ENCODE assay signal across 21 cellular contexts in the genomic region with DNA sequence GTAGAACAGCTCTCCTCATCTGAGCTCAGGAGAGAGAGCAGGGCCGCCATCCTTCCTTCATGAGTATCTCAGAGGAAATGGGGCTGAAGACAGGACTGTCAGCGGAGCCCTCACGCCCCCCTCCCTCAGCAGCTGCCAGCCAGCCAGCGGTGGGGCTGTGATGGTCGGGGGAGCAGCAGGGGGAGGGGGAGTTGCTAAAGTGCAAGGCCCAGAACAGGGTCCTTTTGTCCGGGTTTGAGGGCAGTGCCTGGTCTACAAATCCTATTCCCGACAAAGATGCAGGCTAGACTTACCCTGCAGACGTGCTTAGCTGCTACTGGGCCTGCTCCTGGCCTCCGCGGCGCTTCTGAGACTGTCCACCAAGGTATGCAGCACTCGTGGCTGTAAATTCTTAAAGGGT.
A peak's percentile ranks its signal among the peaks of the same experiment; 100 is the strongest.
DNase-seq lines count a peak whose midpoint lies in the region; ATAC-seq, FAIRE-seq and TF ChIP-seq lines count a peak whose summit lies in the region.
"Had no signal": no experiment of that assay in that cellular context is flagged by ENCODE, and none has a peak within 500 bp of the region (broad histone marks: within the 10 kb centered on the region; RNA-seq: fewer than 3 reads in every experiment).

No MANE protein-coding gene starts in this region.

- no peaks in the 10 kb centered on the region for H3K79me2 ChIP-seq in H1 (ENCODE audit: control insufficient read depth in 1 of 2, insufficient read depth in 2 of 2, low read length in 2 of 2)

- peaks cover 5% of the 10 kb centered on the region for H3K36me3 Mint-ChIP-seq in nephron progenitor cell (ENCODE audit: low read depth)

- POLR2A ChIA-PET in H1 (lab: Charles Lee; ENCODE audit: partially characterized antibody) = no interaction called here

- no peak overlapping the region for H2BK20ac ChIP-seq in H1 (ENCODE audit: low read length)

- H4K8ac ChIP-seq in H1 (ENCODE audit: extremely low read depth, insufficient read depth, low read length) = no peak overlapping the region

- H3K36me3 ChIP-seq in H1 (ENCODE audit: control insufficient read depth in 2 of 4, insufficient read depth in 4 of 4, low read length in 3 of 4) = no peaks in the 10 kb centered on the region
- H3K36me3 ChIP-seq: HAP-1 had no signal

- no peak overlapping the region for H3K4me3 Mint-ChIP-seq in nephron progenitor cell
- H3K4me3 Mint-ChIP-seq: CD4-positive, alpha-beta T cell; HFFc6 had no signal

- H2BK5ac ChIP-seq in H1 (ENCODE audit: low read depth, low read length) = no peak overlapping the region

- peaks cover 42% of the 10 kb centered on the region for H3K4me1 Mint-ChIP-seq in nephron progenitor cell

- no peak overlapping the region for H3K27ac Mint-ChIP-seq in nephron progenitor cell
- H3K27ac Mint-ChIP-seq: CD4-positive, alpha-beta T cell; HFFc6 had no signal

- no peak overlapping the region for H3K9ac ChIP-seq in H1 (replicated peaks in 1 of 4; ENCODE audit: extremely low read depth in 1 of 4, low read depth in 3 of 4, low read length in 3 of 4)

- H3K9me3 ChIP-seq in H1 (ENCODE audit: insufficient read depth in 2 of 2, low read depth in 1 of 2, low read length in 1 of 2) = peaks cover 5 to 12% of the 10 kb centered on the region in 2 experiments; a peak in 2 of 4 replicates
- H3K9me3 ChIP-seq: HAP-1 had no signal

- H3K4ac ChIP-seq in H1 (replicated peaks; ENCODE audit: insufficient read length, low read depth, low read length) = no peak overlapping the region

- H2BK15ac ChIP-seq in H1 (ENCODE audit: low read length) = no peak overlapping the region

- no peak overlapping the region for H2BK12ac ChIP-seq in H1 (ENCODE audit: low read depth, low read length)

- H3K4me3 ChIP-seq in H1 (ENCODE audit: extremely low read depth in 1 of 4, insufficient read depth in 2 of 4, low read depth in 3 of 4, low read length in 4 of 4) = no peak overlapping the region
- H3K4me3 ChIP-seq: A549, HAP-1 had no signal

- no peaks in the 10 kb centered on the region for H3K79me1 ChIP-seq in H1 (ENCODE audit: low read depth, low read length)

- H3K14ac ChIP-seq in H1 (ENCODE audit: insufficient read length) = no peak overlapping the region

- 0 out of 2 replicates have a peak overlapping the region, but pooled peaks have one; percentile 80 for H2AFZ ChIP-seq in H1 (ENCODE audit: low read length)

- H3K18ac ChIP-seq in H1 (ENCODE audit: extremely low read depth, low read length) = no peak overlapping the region

- no peak overlapping the region for H2BK120ac ChIP-seq in H1 (replicated peaks; ENCODE audit: low read depth, low read length)

- CTCF ChIA-PET in H1 (lab: Charles Lee; ENCODE audit: partially characterized antibody) = no interaction called here

- H3K56ac ChIP-seq in H1 (replicated peaks; ENCODE audit: insufficient read length, low read depth, low read length) = no peak overlapping the region

- no peak for ATAC-seq in GM19455 (IDR thresholded peaks at IDR 0.05; ENCODE audit: unreplicated experiment)
- ATAC-seq: A549 had no signal

- H2AK5ac ChIP-seq in H1 (ENCODE audit: low read depth, low read length) = no peak overlapping the region

- no peak for TF ChIP-seq POLR2A in H1 (IDR thresholded peaks at IDR 0.05; ENCODE audit: control extremely low read depth in 1 of 2, low read depth in 2 of 2, low read length in 2 of 2)

- no peak overlapping the region for H3K23ac ChIP-seq in H1 (ENCODE audit: insufficient read length)

- H3K4me2 ChIP-seq in H1 (ENCODE audit: insufficient read depth in 1 of 2, low read depth in 2 of 2, low read length in 2 of 2) = no peak overlapping the region
- H3K4me2 ChIP-seq: A549 had no signal

- no peak for TF ChIP-seq EP300 in H1 (IDR thresholded peaks at IDR 0.05; ENCODE audit: borderline replicate concordance in 1 of 2, low read depth in 2 of 2, low read length in 2 of 2)

- H4K91ac ChIP-seq in H1 (replicated peaks; ENCODE audit: insufficient read length, low read length) = no peak overlapping the region

- peaks cover 0 to 8% (median 0%) of the 10 kb centered on the region in 4 experiments; a peak in 2 of 7 replicates for H3K4me1 ChIP-seq in H1 (replicated peaks in 1 of 4; ENCODE audit: control insufficient read depth in 3 of 4, insufficient read depth in 4 of 4, low read length in 3 of 4)
- H3K4me1 ChIP-seq: A549, Caco-2, HAP-1 had no signal

- TF ChIP-seq RAD21 in H1 (IDR thresholded peaks at IDR 0.05 in 1 of 2, conservative IDR thresholded peaks at IDR 0.05 in 1 of 2; ENCODE audit: low read depth in 2 of 2, low read length in 2 of 2) = no peak

- H3K27ac ChIP-seq in H1 (ENCODE audit: low read depth, low read length) = no peak overlapping the region
- H3K27ac ChIP-seq: 22Rv1, A549, C4-2B had no signal

- H4K5ac ChIP-seq in H1 (ENCODE audit: insufficient read length, low read depth, low read length) = no peak overlapping the region

- H3K27me3 Mint-ChIP-seq in nephron progenitor cell (ENCODE audit: low read depth, poor library complexity) = peaks cover 4% of the 10 kb centered on the region

- DNase-seq in NCI-H82 (lab: John Stamatoyannopoulos, UW) = peak; percentile 55
- DNase-seq in NCI-H82 treated with DMSO at 0.1 percent for 48 hours (lab: John Stamatoyannopoulos, UW; ENCODE audit: unreplicated experiment) = no peak
- no peak for DNase-seq in H1 (ENCODE audit: low read depth in 1 of 2, low spot score in 2 of 2)
- peak; percentile 27 for DNase-seq in nephron progenitor cell
- DNase-seq in retina = peak; percentile 54
- DNase-seq in stimulated activated naive CD4-positive, alpha-beta T cell treated with Interleukin-2 at 50 U/mL for 16 hours (lab: John Stamatoyannopoulos, UW) = no peak
- DNase-seq in NCI-H1417 (lab: John Stamatoyannopoulos, UW) = no peak
- DNase-seq: AML-193; Caco-2; CD4-positive, alpha-beta T cell; GDM1; GOT3; HFFc6 had no signal

- TF ChIP-seq CTCF in H1 (IDR thresholded peaks at IDR 0.05; ENCODE audit: control extremely low read depth in 1 of 3, insufficient read depth in 1 of 3, low read depth in 1 of 3, low read length in 3 of 3) (no peak), nephron progenitor cell (IDR thresholded peaks at IDR 0.05) (no peak)

- no peaks in the 10 kb centered on the region for H4K20me1 ChIP-seq in H1 (replicated peaks in 1 of 2; ENCODE audit: control insufficient read depth in 1 of 2, insufficient read depth in 2 of 2, low read length in 2 of 2)

- H3K23me2 ChIP-seq in H1 (ENCODE audit: low read depth, low read length) = no peaks in the 10 kb centered on the region

- 81% methylated on average over 12 of the region's 12 CpGs; no CpG with 5 or more reads in 1 of the 2 experiments for WGBS in H1 (ENCODE audit: extremely low coverage in 1 of 2, insufficient coverage in 1 of 2, insufficient read length in 1 of 2, insufficient replicate concordance in 2 of 2, low coverage in 1 of 2, low lambda C conversion rate in 2 of 2, missing lambda C conversion rate in 1 of 2), 2 experiments

- peaks cover 26% of the 10 kb centered on the region for H3K9me3 Mint-ChIP-seq in nephron progenitor cell

- no peaks in the 10 kb centered on the region; a peak in 1 of 7 replicates for H3K27me3 ChIP-seq in H1 (replicated peaks in 1 of 4; ENCODE audit: control insufficient read depth in 3 of 4, extremely low read depth in 1 of 4, insufficient read depth in 3 of 4, low read length in 3 of 4)

- no peak for FAIRE-seq in H1 (lab: Jason Lieb, UNC)
- FAIRE-seq: A549, D721Med, GM12892, GM18507 had no signal

TF ChIP-seq in H1, 55 proteins besides CTCF, POLR2A, EP300 and RAD21:
- TF ChIP-seq RFX5 (IDR thresholded peaks at IDR 0.05; ENCODE audit: borderline replicate concordance, low read depth, low read length) (no peak), TBP (IDR thresholded peaks at IDR 0.05; ENCODE audit: low read depth, low read length) (no peak), CEBPB (IDR thresholded peaks at IDR 0.05; ENCODE audit: low read depth, low read length) (no peak), EZH2 (IDR thresholded peaks at IDR 0.05; ENCODE audit: low read depth, low read length, severe bottlenecking) (no peak), SP1 (IDR thresholded peaks at IDR 0.05; ENCODE audit: low read depth, low read length) (no peak), RNF2 (IDR thresholded peaks at IDR 0.05; ENCODE audit: borderline replicate concordance, low read depth, low read length, missing control alignments, poor library complexity, severe bottlenecking) (no peak)

Comparison
In these comparisons a context has a peak if more than half of its experiments do, and no peak if none do; other contexts are left out.
1. DNase-seq: peak in NCI-H82 (single experiment), nephron progenitor cell (single experiment) and retina (single experiment); none in NCI-H82 treated with DMSO at 0.1 percent for 48 hours (single experiment), H1 (0 of 2), stimulated activated naive CD4-positive, alpha-beta T cell treated with Interleukin-2 at 50 U/mL for 16 hours (single experiment) and NCI-H1417 (0 of 3).